Comparison of ENCODE assay signal across 7 cellular contexts in genomic region chr4:139530833-139531427, GRCh38. TPM values are rescaled to one million over a fixed set of nuclear protein-coding genes. Genes with fewer than 3 reads are reported as not detected.
DNase-seq lines count a peak whose midpoint lies in the region; ATAC-seq and TF ChIP-seq lines count a peak whose summit lies in the region.

No MANE protein-coding gene starts in this region.

- H3K9me3 ChIP-seq in SJSA1 (replicated peaks) = no peaks in the 10 kb centered on the region

- peak; percentile 75 for TF ChIP-seq CTCF in GM06990 (IDR thresholded peaks at IDR 0.05; ENCODE audit: insufficient read depth, low read length, poor library complexity, severe bottlenecking)

- H3K27ac ChIP-seq in SJSA1 = no peak overlapping the region

- DNase-seq in GM06990 (ENCODE audit: extremely low read depth, insufficient read length) (no peak), SJSA1 (ENCODE audit: low read depth in 1 of 2, low spot score in 2 of 2) (peak; percentile 43 to 54), hepatic stellate cell (ENCODE audit: low spot score) (peak; percentile 58), NCI-H1048 (lab: John Stamatoyannopoulos, UW) (no peak)
- peak in 1 of 2 donors; percentile 67 for DNase-seq in activated naive CD4-positive, alpha-beta T cell treated with anti-CD3 and anti-CD28 coated beads, Interleukin-2, amount 50 U/mL, for 72 hours (ENCODE audit: low spot score in 2 of 2)
- peak; percentile 9 to 11 for DNase-seq in stimulated activated CD4-positive, alpha-beta T cell treated with anti-CD3 and anti-CD28 coated beads, Interleukin-15, amount 100 ng/mL, for 1 hour (ENCODE audit: low read depth in 1 of 2, low spot score in 1 of 2)

- no peak overlapping the region for H3K27ac Mint-ChIP-seq in activated naive CD4-positive, alpha-beta T cell treated with anti-CD3 and anti-CD28 coated beads, Interleukin-2, amount 50 U/mL, for 72 hours

- H3K36me3 ChIP-seq in GM06990 (ENCODE audit: control insufficient read depth, insufficient read depth, low read length) = no peaks in the 10 kb centered on the region
- peaks cover 17% of the 10 kb centered on the region; the same call in 1 of the 2 replicates for H3K36me3 ChIP-seq in SJSA1

- peak; percentile 49 for ATAC-seq in HG02884 (IDR thresholded peaks at IDR 0.05; ENCODE audit: unreplicated experiment)
- ATAC-seq in activated naive CD4-positive, alpha-beta T cell treated with anti-CD3 and anti-CD28 coated beads, Interleukin-2, amount 50 U/mL, for 72 hours = peak; percentile 38 to 46

- H3K4me3 ChIP-seq in GM06990 (replicated peaks; ENCODE audit: low read depth, low read length) = no peak overlapping the region
- no peak overlapping the region for H3K4me3 ChIP-seq in SJSA1

- H3K36me3 Mint-ChIP-seq in activated naive CD4-positive, alpha-beta T cell treated with anti-CD3 and anti-CD28 coated beads, Interleukin-2, amount 50 U/mL, for 72 hours = peaks cover 0 to 17% of the 10 kb centered on the region in 2 donors

- H3K27me3 ChIP-seq in GM06990 (replicated peaks; ENCODE audit: control insufficient read depth, insufficient read depth, low read length) (no peaks in the 10 kb centered on the region), SJSA1 (replicated peaks) (no peaks in the 10 kb centered on the region)

- no peaks in the 10 kb centered on the region for H3K9me3 Mint-ChIP-seq in activated naive CD4-positive, alpha-beta T cell treated with anti-CD3 and anti-CD28 coated beads, Interleukin-2, amount 50 U/mL, for 72 hours

- no peaks in the 10 kb centered on the region for H3K4me1 ChIP-seq in SJSA1 (replicated peaks)

RNA-seq across cellular contexts. Expression of gene SETD7, which starts 25.1 kb away (rescaled TPM):
- total RNA-seq in SJSA1 (2014; rRNA removed; shearing (Covaris generic)) = 13.5 and 22.9 TPM in 2 replicates
- 10 to 100 TPM in 1 of 2 donors, 1 to 10 TPM in 1; 8.8 to 15.6 TPM for total RNA-seq in activated naive CD4-positive, alpha-beta T cell treated with anti-CD3 and anti-CD28 coated beads, Interleukin-2, amount 50 U/mL, for 72 hours

Comparison
In these comparisons a context has a peak if more than half of its experiments do, and no peak if none do; other contexts are left out.
1. DNase-seq: peak in SJSA1 (2 of 2), hepatic stellate cell (single experiment) and stimulated activated CD4-positive, alpha-beta T cell treated with anti-CD3 and anti-CD28 coated beads, Interleukin-15, amount 100 ng/mL, for 1 hour (2 of 2); none in GM06990 (single experiment) and NCI-H1048 (single experiment).